ENCODE assay signal across 16 cellular contexts in the genomic region with DNA sequence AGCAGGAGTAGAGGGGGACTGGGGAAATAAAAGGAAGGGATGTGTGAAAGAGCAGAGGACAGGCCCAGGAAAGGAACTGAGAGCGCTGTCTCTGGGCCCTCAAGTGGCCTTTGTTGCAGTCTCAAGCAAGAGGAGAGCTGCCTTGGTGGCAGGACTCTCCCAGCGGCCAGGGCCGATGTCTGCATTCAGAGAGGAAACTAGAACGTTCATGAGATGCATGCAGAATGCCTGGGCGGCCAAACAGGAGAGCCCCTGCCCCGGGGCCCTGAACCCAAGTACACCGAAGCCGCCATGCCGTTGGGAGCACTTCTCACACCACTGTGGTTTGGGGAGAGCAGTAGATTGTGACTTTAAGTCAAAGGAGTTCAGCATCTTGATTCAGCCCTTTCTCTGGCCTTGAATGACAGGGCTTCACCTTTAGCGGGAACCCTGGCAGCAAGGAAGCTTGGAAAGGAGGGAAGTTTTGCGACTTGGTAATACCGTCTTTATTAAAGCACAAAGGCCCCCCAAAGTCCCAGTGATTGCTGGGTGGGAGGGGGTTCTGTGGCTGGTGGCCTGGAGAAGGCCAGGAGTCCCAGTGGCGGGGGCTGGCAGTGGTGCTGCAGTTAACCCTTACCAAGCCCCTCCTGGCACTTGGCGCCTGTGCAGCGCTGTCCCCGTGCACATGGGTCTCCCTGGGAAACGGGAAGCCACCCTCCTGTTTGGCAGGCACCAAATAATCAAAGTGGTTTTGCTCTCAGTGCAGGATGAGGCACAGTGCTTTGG. TPM values are rescaled to one million over a fixed set of nuclear protein-coding genes. Genes with fewer than 3 reads are reported as not detected.
DNase-seq lines count a peak whose midpoint lies in the region; ATAC-seq and TF ChIP-seq lines count a peak whose summit lies in the region.
"Had no signal": no experiment of that assay in that cellular context is flagged by ENCODE, and none has a peak within 500 bp of the region (broad histone marks: within the 10 kb centered on the region; RNA-seq: fewer than 3 reads in every experiment).

No MANE protein-coding gene starts in this region.

- H3K4me3 Mint-ChIP-seq in brain = no peak overlapping the region
- no peak overlapping the region for H3K4me3 Mint-ChIP-seq in activated T-cell treated with anti-CD3 and anti-CD28 coated beads, Interleukin-2, amount 50 U/mL, for 4 hours
- H3K4me3 Mint-ChIP-seq: CD4-positive, alpha-beta T cell had no signal

- TF ChIP-seq CTCF in brain (conservative IDR thresholded peaks at IDR 0.05) = no peak

- no peaks in the 10 kb centered on the region for H3K36me3 Mint-ChIP-seq in brain
- no peaks in the 10 kb centered on the region for H3K36me3 Mint-ChIP-seq in activated T-cell treated with anti-CD3 and anti-CD28 coated beads, Interleukin-2, amount 50 U/mL, for 4 hours (ENCODE audit: insufficient read depth)

- peaks cover 0 to 3% (median 0%) of the 10 kb centered on the region in 5 experiments for H3K9me3 Mint-ChIP-seq in brain
- H3K9me3 Mint-ChIP-seq in activated T-cell treated with anti-CD3 and anti-CD28 coated beads, Interleukin-2, amount 50 U/mL, for 4 hours = no peaks in the 10 kb centered on the region
- H3K9me3 Mint-ChIP-seq: CD4-positive, alpha-beta T cell had no signal

- H3K27ac Mint-ChIP-seq in brain = peak overlapping the region in 4 of 5 experiments; percentile 20 to 87 (median 43)
- H3K27ac Mint-ChIP-seq: CD4-positive, alpha-beta T cell had no signal

- DNase-seq in medulla oblongata (ENCODE audit: extremely low spot score) (peak; percentile 16), putamen (ENCODE audit: low spot score) (peak; percentile 23), A172 (ENCODE audit: low spot score) (no peak), GOT3 (lab: John Stamatoyannopoulos, UW) (no peak)
- DNase-seq in activated T-cell treated with anti-CD3 and anti-CD28 coated beads, Interleukin-2, amount 50 U/mL, for 4 hours = no peak
- DNase-seq: ACHN; Caco-2; CD4-positive, alpha-beta T cell; DMS153; DMS79; GDM1; GM23248; HCEC 1CT; IMR-90 had no signal

- ATAC-seq in activated T-cell treated with anti-CD3 and anti-CD28 coated beads, Interleukin-2, amount 50 U/mL, for 4 hours = no peak

- H3K27me3 Mint-ChIP-seq in brain = peaks cover 20% of the 10 kb centered on the region
- H3K27me3 Mint-ChIP-seq in activated T-cell treated with anti-CD3 and anti-CD28 coated beads, Interleukin-2, amount 50 U/mL, for 4 hours (ENCODE audit: low read depth) = peaks cover 17% of the 10 kb centered on the region

- peaks cover 43% of the 10 kb centered on the region for H3K4me1 Mint-ChIP-seq in brain
- no peaks in the 10 kb centered on the region for H3K4me1 Mint-ChIP-seq in activated T-cell treated with anti-CD3 and anti-CD28 coated beads, Interleukin-2, amount 50 U/mL, for 4 hours (ENCODE audit: low read depth)

RNA-seq across cellular contexts. Expression of gene SLC6A11, which starts 36.2 kb away (rescaled TPM):
- 10.3 TPM for polyA plus RNA-seq in brain (ENCODE audit: insufficient read depth, low read depth, low replicate concordance)
- total RNA-seq in activated T-cell treated with anti-CD3 and anti-CD28 coated beads, Interleukin-2, amount 50 U/mL, for 4 hours = not detected
- total RNA-seq in A172 (2014; rRNA removed; shearing (Covaris generic)) = 0.02 TPM in 1 of 2 replicates, not detected in the other
- total RNA-seq: Caco-2; CD4-positive, alpha-beta T cell; GM23248; IMR-90 had no signal
- polyA plus RNA-seq: BJ, GM23248, IMR-90 had no signal

Comparison
In these comparisons a context has a peak if more than half of its experiments do, and no peak if none do; other contexts are left out.
1. DNase-seq: peak in medulla oblongata (single experiment) and putamen (single experiment); none in activated T-cell treated with anti-CD3 and anti-CD28 coated beads, Interleukin-2, amount 50 U/mL, for 4 hours (single experiment), A172 (single experiment) and GOT3 (single experiment).